Comparison of ENCODE assay signal across 15 cellular contexts in the genomic region with DNA sequence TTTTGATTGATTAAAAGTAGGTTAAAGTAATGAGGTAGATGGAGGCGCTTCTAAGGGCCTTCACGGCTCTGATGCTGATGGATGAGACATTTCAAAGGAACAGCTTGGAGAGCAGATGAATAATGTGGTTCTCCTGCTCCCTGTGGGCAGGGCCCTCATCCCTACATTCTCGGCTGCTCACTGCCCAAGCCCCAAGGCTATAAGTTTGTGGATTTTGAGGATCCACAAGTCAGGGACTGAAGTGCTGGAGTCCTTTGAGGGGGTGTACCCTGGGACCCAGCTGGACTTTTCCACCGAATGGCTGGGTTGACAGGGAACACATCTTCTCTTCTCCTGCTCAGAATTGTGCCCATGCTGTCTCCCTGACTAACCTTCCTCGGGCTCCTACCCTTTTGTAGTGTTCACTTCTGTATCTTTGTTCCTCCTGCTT. TPM values are rescaled to one million over a fixed set of nuclear protein-coding genes. Genes with fewer than 3 reads are reported as not detected.
A peak's percentile ranks its signal among the peaks of the same experiment; 100 is the strongest.
DNase-seq lines count a peak whose midpoint lies in the region; ATAC-seq and TF ChIP-seq lines count a peak whose summit lies in the region.
"Had no signal": no experiment of that assay in that cellular context is flagged by ENCODE, and none has a peak within 500 bp of the region (broad histone marks: within the 10 kb centered on the region; RNA-seq: fewer than 3 reads in every experiment).

No MANE protein-coding gene starts in this region.

- no peak overlapping the region for H3K27ac Mint-ChIP-seq in osteocyte (ENCODE audit: unreplicated experiment)
- H3K27ac Mint-ChIP-seq: H9, IgD-negative memory B cell had no signal

- H3K27me3 Mint-ChIP-seq in osteocyte (ENCODE audit: unreplicated experiment), result peaks cover 15% of the 10 kb centered on the region

- peak; percentile 36 for ATAC-seq in esophagus mucosa
- ATAC-seq in GM18502 (IDR thresholded peaks at IDR 0.05; ENCODE audit: poor library complexity, unreplicated experiment), result no peak
- no peak for ATAC-seq in HG03135 (IDR thresholded peaks at IDR 0.05; ENCODE audit: unreplicated experiment)
- no peak for ATAC-seq in GM21529 (IDR thresholded peaks at IDR 0.05; ENCODE audit: unreplicated experiment)
- ATAC-seq: A549 had no signal

- no peak for TF ChIP-seq CTCF in osteocyte (IDR thresholded peaks at IDR 0.05)

- DNase-seq in ELF-1 (ENCODE audit: low read depth, low spot score) (peak; percentile 55), osteocyte (ENCODE audit: extremely low spot score, unreplicated experiment) (peak; percentile 46)
- DNase-seq: BE2C; CD8-positive, alpha-beta memory T cell; GOT3; H9 had no signal

- no peaks in the 10 kb centered on the region for H3K36me3 Mint-ChIP-seq in osteocyte (ENCODE audit: unreplicated experiment)
- H3K36me3 Mint-ChIP-seq: CD8-positive, alpha-beta memory T cell; IgD-negative memory B cell had no signal

- no peaks in the 10 kb centered on the region for H3K4me1 Mint-ChIP-seq in osteocyte (ENCODE audit: unreplicated experiment)
- H3K4me1 Mint-ChIP-seq: CD8-positive, alpha-beta memory T cell; IgD-negative memory B cell had no signal

- no peaks in the 10 kb centered on the region for H3K9me3 Mint-ChIP-seq in osteocyte (ENCODE audit: unreplicated experiment)
- H3K9me3 Mint-ChIP-seq: H9, IgD-negative memory B cell had no signal

- H3K4me3 Mint-ChIP-seq in osteocyte (ENCODE audit: unreplicated experiment), result no peak overlapping the region
- H3K4me3 Mint-ChIP-seq: CD8-positive, alpha-beta memory T cell; H9; IgD-negative memory B cell had no signal

RNA-seq across cellular contexts. Expression of gene CXCL14, which starts 21.4 kb away (rescaled TPM):
- 179 TPM for total RNA-seq in esophagus mucosa
- 0.16 TPM in 1 of 2 replicates, not detected in the other for total RNA-seq in osteocyte
- total RNA-seq: CD8-positive, alpha-beta memory T cell; G401; GM12878; HT1080 had no signal

Comparison
In these comparisons a context has a peak if more than half of its experiments do, and no peak if none do; other contexts are left out.
1. RNA of gene CXCL14, which starts 21.4 kb away (total RNA-seq): 179 TPM in esophagus mucosa (single experiment); 0.16 TPM in osteocyte; every median in the first group is over 100 times any median in the second.